ENCODE assay signal across 1 cellular context in genomic region chr19:18920400-18920799, GRCh38.
TF ChIP-seq lines count a peak whose summit lies in the region.

No MANE protein-coding gene starts in this region.

TF ChIP-seq in endothelial cell of umbilical vein, 7 proteins besides CTCF, POLR2A, EP300 and RAD21:
- no peak for TF ChIP-seq EZH2 (IDR thresholded peaks at IDR 0.05; ENCODE audit: borderline replicate concordance, low read depth, low read length, severe bottlenecking)
- TF ChIP-seq, protein P1, sequence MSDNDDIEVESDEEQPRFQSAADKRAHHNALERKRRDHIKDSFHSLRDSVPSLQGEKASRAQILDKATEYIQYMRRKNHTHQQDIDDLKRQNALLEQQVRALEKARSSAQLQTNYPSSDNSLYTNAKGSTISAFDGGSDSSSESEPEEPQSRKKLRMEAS (IDR thresholded peaks at IDR 0.05; ENCODE audit: insufficient read depth, insufficient read length), result no peak
- no peak for TF ChIP-seq POLR2AphosphoS5 (IDR thresholded peaks at IDR 0.05; ENCODE audit: insufficient read depth, low read depth, low read length)
- no peak for TF ChIP-seq FOS (IDR thresholded peaks at IDR 0.05; ENCODE audit: borderline replicate concordance, insufficient read depth, low read length)
- no peak for TF ChIP-seq GATA2 (IDR thresholded peaks at IDR 0.05; ENCODE audit: insufficient read depth, insufficient read length, low read depth, low read length)
- TF ChIP-seq JUN (IDR thresholded peaks at IDR 0.05; ENCODE audit: borderline replicate concordance, insufficient read depth, insufficient read length, low read depth), result no peak
- TF ChIP-seq MYC (IDR thresholded peaks at IDR 0.05; ENCODE audit: low read depth, low read length), result no peak
TF ChIP-seq in endothelial cell of umbilical vein: peak in this region for 0.
